ENCODE assay signal across 27 cellular contexts in the genomic region with DNA sequence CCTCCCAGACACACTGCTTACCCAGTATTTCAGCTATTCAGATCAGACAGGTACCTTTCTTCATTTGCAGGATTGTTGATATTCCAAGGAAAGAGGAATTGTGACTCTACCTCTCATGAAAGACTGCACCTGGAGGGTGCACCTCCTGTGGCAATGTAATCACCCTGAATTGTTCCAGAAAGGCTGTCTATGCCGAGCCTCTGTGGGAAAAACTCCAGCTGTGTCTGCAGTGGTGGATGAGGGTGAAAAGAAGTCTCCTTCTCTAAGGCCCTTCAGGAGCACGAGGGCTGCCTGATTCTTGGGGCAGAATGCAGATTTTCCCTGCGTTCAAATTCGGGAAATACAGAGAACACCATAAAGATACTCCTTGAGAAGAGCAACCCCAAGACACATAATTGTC.
"Had no signal": no experiment of that assay in that cellular context is flagged by ENCODE, and none has a peak within 500 bp of the region (broad histone marks: within the 10 kb centered on the region; RNA-seq: fewer than 3 reads in every experiment).

No MANE protein-coding gene starts in this region.

- H3K4me1 ChIP-seq: stomach, suprapubic skin, testis, thyroid gland, tibial artery, tibial nerve, transverse colon, upper lobe of left lung, upper lobe of right lung, uterus, vagina had no signal

- H3K4me3 ChIP-seq: stomach, suprapubic skin, testis, thoracic aorta, thyroid gland, tibial artery, tibial nerve, transverse colon, upper lobe of left lung, upper lobe of right lung, uterus, vagina had no signal

- H3K9me3 Mint-ChIP-seq: stimulated activated memory B cell treated with anti-CD40 and anti-IgM and Interleukin-4, amounts not matched to agents 10 μg/mL and 1 μg/mL and 100 μg/mL, for 72 hours; stimulated activated naive CD8-positive, alpha-beta T cell treated with anti-CD3 and anti-CD28 coated beads, Interleukin-15, Interleukin-2, amounts not matched to agents 100 ng/mL and 50 ng/mL, for 24 hours; type B pancreatic cell had no signal

- H3K27ac Mint-ChIP-seq: stimulated activated effector memory CD8-positive, alpha-beta T cell treated with anti-CD3 and anti-CD28 coated beads, Interleukin-12 subunit alpha, Interleukin-12 subunit beta, amount 100 ng/mL, for 72 hours; stimulated activated memory B cell treated with anti-CD40 and anti-IgM and Interleukin-4, amounts not matched to agents 10 μg/mL and 1 μg/mL and 100 μg/mL, for 72 hours; stimulated activated naive B cell treated with anti-CD40 and anti-IgM and Interleukin-4, amounts not matched to agents 10 μg/mL and 1 μg/mL and 100 μg/mL, for 72 hours; stimulated activated naive CD8-positive, alpha-beta T cell treated with anti-CD3 and anti-CD28 coated beads, Interleukin-15, amount 100 ng/mL, for 72 hours; stimulated activated naive CD8-positive, alpha-beta T cell treated with anti-CD3 and anti-CD28 coated beads, Interleukin-15, Interleukin-2, amounts not matched to agents 100 ng/mL and 50 ng/mL, for 24 hours; type B pancreatic cell had no signal

- H3K27ac ChIP-seq: stomach, suprapubic skin, testis, thoracic aorta, thyroid gland, tibial artery, tibial nerve, transverse colon, upper lobe of left lung, upper lobe of right lung, uterus, vagina had no signal

- H3K36me3 ChIP-seq: stomach, suprapubic skin, thoracic aorta, thyroid gland, tibial artery, tibial nerve, transverse colon, upper lobe of left lung, upper lobe of right lung, uterus, vagina had no signal

- H3K36me3 Mint-ChIP-seq: stimulated activated effector memory CD8-positive, alpha-beta T cell treated with anti-CD3 and anti-CD28 coated beads, Interleukin-12 subunit alpha, Interleukin-12 subunit beta, amount 100 ng/mL, for 72 hours; stimulated activated memory B cell treated with anti-CD40 and anti-IgM and Interleukin-4, amounts not matched to agents 10 μg/mL and 1 μg/mL and 100 μg/mL, for 72 hours; stimulated activated naive B cell treated with anti-CD40 and anti-IgM and Interleukin-4, amounts not matched to agents 10 μg/mL and 1 μg/mL and 100 μg/mL, for 72 hours; type B pancreatic cell had no signal

- H3K4me3 Mint-ChIP-seq: stimulated activated effector memory CD8-positive, alpha-beta T cell treated with anti-CD3 and anti-CD28 coated beads, Interleukin-12 subunit alpha, Interleukin-12 subunit beta, amount 100 ng/mL, for 72 hours; stimulated activated memory B cell treated with anti-CD40 and anti-IgM and Interleukin-4, amounts not matched to agents 10 μg/mL and 1 μg/mL and 100 μg/mL, for 72 hours; stimulated activated naive B cell treated with anti-CD40 and anti-IgM and Interleukin-4, amounts not matched to agents 10 μg/mL and 1 μg/mL and 100 μg/mL, for 72 hours; stimulated activated naive CD8-positive, alpha-beta T cell treated with anti-CD3 and anti-CD28 coated beads, Interleukin-15, amount 100 ng/mL, for 72 hours; stimulated activated naive CD8-positive, alpha-beta T cell treated with anti-CD3 and anti-CD28 coated beads, Interleukin-15, Interleukin-2, amounts not matched to agents 100 ng/mL and 50 ng/mL, for 24 hours; type B pancreatic cell had no signal

- H3K4me1 Mint-ChIP-seq: stimulated activated effector memory CD8-positive, alpha-beta T cell treated with anti-CD3 and anti-CD28 coated beads, Interleukin-12 subunit alpha, Interleukin-12 subunit beta, amount 100 ng/mL, for 72 hours; stimulated activated memory B cell treated with anti-CD40 and anti-IgM and Interleukin-4, amounts not matched to agents 10 μg/mL and 1 μg/mL and 100 μg/mL, for 72 hours; stimulated activated naive B cell treated with anti-CD40 and anti-IgM and Interleukin-4, amounts not matched to agents 10 μg/mL and 1 μg/mL and 100 μg/mL, for 72 hours; stimulated activated naive CD8-positive, alpha-beta T cell treated with anti-CD3 and anti-CD28 coated beads, Interleukin-15, amount 100 ng/mL, for 72 hours had no signal

- H3K27me3 ChIP-seq: stomach, suprapubic skin, testis, thyroid gland, tibial artery, tibial nerve, transverse colon, upper lobe of left lung, upper lobe of right lung, uterus, vagina had no signal

- H3K9me3 ChIP-seq: suprapubic skin, testis, thoracic aorta, thyroid gland, tibial artery, transverse colon, upper lobe of left lung, upper lobe of right lung, uterus, vagina had no signal

- DNase-seq: stimulated activated CD4-positive, alpha-beta T cell treated with anti-CD3 and anti-CD28 coated beads, Interleukin-2, amount 100 ng/mL, for 48 hours; stimulated activated CD4-positive, alpha-beta T cell treated with anti-CD3 and anti-CD28 coated beads, Interleukin-4, amount 100 ng/mL, for 1 hour; stimulated activated CD4-positive, alpha-beta T cell treated with anti-CD3 and anti-CD28 coated beads, Interleukin-4, amount 100 ng/mL, for 24 hours; stimulated activated CD4-positive, alpha-beta T cell treated with anti-CD3 and anti-CD28 coated beads, Interleukin-4, amount 100 ng/mL, for 4 hours; stimulated activated CD8-positive, alpha-beta memory T cell treated with anti-CD3 and anti-CD28 coated beads, Interleukin-4, amount 100 ng/mL, for 48 hours; stimulated activated naive B cell treated with anti-CD40 and anti-IgM and Interleukin-4, amounts not matched to agents 10 μg/mL and 1 μg/mL and 100 μg/mL, for 72 hours; stimulated activated naive CD4-positive, alpha-beta T cell; stimulated activated naive CD4-positive, alpha-beta T cell treated with Interleukin-2 at 50 U/mL for 16 hours; stimulated activated naive CD8-positive, alpha-beta T cell treated with anti-CD3 and anti-CD28 coated beads, Interleukin-15, amount 100 ng/mL, for 72 hours; stimulated activated naive CD8-positive, alpha-beta T cell treated with anti-CD3 and anti-CD28 coated beads, Interleukin-15, Interleukin-2, amounts not matched to agents 100 U/mL and 50 U/mL, for 24 hours; stomach; substantia nigra; testis; thyroid gland; tibial artery; transverse colon; upper lobe of left lung; upper lobe of right lung; uterus had no signal

- H3K27me3 Mint-ChIP-seq: stimulated activated memory B cell treated with anti-CD40 and anti-IgM and Interleukin-4, amounts not matched to agents 10 μg/mL and 1 μg/mL and 100 μg/mL, for 72 hours; stimulated activated naive B cell treated with anti-CD40 and anti-IgM and Interleukin-4, amounts not matched to agents 10 μg/mL and 1 μg/mL and 100 μg/mL, for 72 hours had no signal

- ATAC-seq: stimulated activated effector memory CD8-positive, alpha-beta T cell treated with anti-CD3 and anti-CD28 coated beads, Interleukin-12 subunit alpha, Interleukin-12 subunit beta, amount 100 ng/mL, for 72 hours; stimulated activated memory B cell treated with anti-CD40 and anti-IgM and Interleukin-4, amounts not matched to agents 10 μg/mL and 1 μg/mL and 100 μg/mL, for 72 hours; stimulated activated naive B cell treated with anti-CD40 and anti-IgM and Interleukin-4, amounts not matched to agents 10 μg/mL and 1 μg/mL and 100 μg/mL, for 72 hours; stimulated activated naive CD8-positive, alpha-beta T cell treated with anti-CD3 and anti-CD28 coated beads, Interleukin-15, amount 100 ng/mL, for 72 hours; stimulated activated naive CD8-positive, alpha-beta T cell treated with anti-CD3 and anti-CD28 coated beads, Interleukin-15, Interleukin-2, amounts not matched to agents 100 U/mL and 50 U/mL, for 24 hours; upper lobe of right lung had no signal
